25 cellular contexts compared by ENCODE assay signal in genomic region chr10:62856021-62856420, GRCh38. TPM values are rescaled to one million over a fixed set of nuclear protein-coding genes. Genes with fewer than 3 reads are reported as not detected.
DNase-seq lines count a peak whose midpoint lies in the region; ATAC-seq and TF ChIP-seq lines count a peak whose summit lies in the region.
"Had no signal": no experiment of that assay in that cellular context is flagged by ENCODE, and none has a peak within 500 bp of the region (broad histone marks: within the 10 kb centered on the region; RNA-seq: fewer than 3 reads in every experiment).

No MANE protein-coding gene starts in this region.

- no peak overlapping the region for H3K4me3 Mint-ChIP-seq in CD4-positive, alpha-beta T cell
- H3K4me3 Mint-ChIP-seq in activated CD4-positive, alpha-beta memory T cell treated with anti-CD3 and anti-CD28 coated beads for 36 hours = no peak overlapping the region
- no peak overlapping the region for H3K4me3 Mint-ChIP-seq in central memory CD8-positive, alpha-beta T cell
- no peak overlapping the region for H3K4me3 Mint-ChIP-seq in Calu3 (ENCODE audit: low read depth, unreplicated experiment)
- H3K4me3 Mint-ChIP-seq: HFFc6, neural crest cell, WTC11 had no signal

- no peaks in the 10 kb centered on the region for H3K36me3 ChIP-seq in WERI-Rb-1
- H3K36me3 ChIP-seq: cardiac muscle cell, MG63, spleen had no signal

- TF ChIP-seq CTCF in CD4-positive, alpha-beta T cell (IDR thresholded peaks at IDR 0.05) = no peak
- TF ChIP-seq CTCF in Calu3 (IDR thresholded peaks at IDR 0.05; ENCODE audit: unreplicated experiment) (no peak), WERI-Rb-1 (IDR thresholded peaks at IDR 0.05; ENCODE audit: low read depth, low read length) (no peak)

- peaks cover 4% of the 10 kb centered on the region for H3K27me3 ChIP-seq in CD4-positive, alpha-beta T cell (ENCODE audit: control insufficient read depth, insufficient read depth, low read length)
- H3K27me3 ChIP-seq in WERI-Rb-1 (ENCODE audit: insufficient read depth, low read depth, severe bottlenecking) = peaks cover 80% of the 10 kb centered on the region
- H3K27me3 ChIP-seq: MG63, spleen had no signal

- peak; percentile 15 for DNase-seq in CD1c-positive myeloid dendritic cell (ENCODE audit: extremely low spot score)
- no peak for DNase-seq in CD4-positive, alpha-beta T cell
- no peak for DNase-seq in activated CD4-positive, alpha-beta memory T cell treated with anti-CD3 and anti-CD28 coated beads for 36 hours
- no peak for DNase-seq in central memory CD8-positive, alpha-beta T cell (ENCODE audit: low spot score in 2 of 2)
- no peak for DNase-seq in Calu3
- DNase-seq in WERI-Rb-1 = no peak
- DNase-seq: activated gamma-delta T cell treated with Interleukin-2 at 50 U/mL for 16 hours; anterior cingulate cortex; HFFc6; MG63; mucosa of descending colon; NCI-H1417; NCI-H2081 treated with DMSO at 0.1 percent for 48 hours; NCI-H774; right cardiac atrium; spleen; stimulated activated CD4-positive, alpha-beta T cell treated with anti-CD3 and anti-CD28 coated beads, Interleukin-4, amount 100 ng/mL, for 24 hours; stimulated activated naive CD4-positive, alpha-beta T cell; T1000 had no signal

- H3K27ac Mint-ChIP-seq in CD4-positive, alpha-beta T cell = no peak overlapping the region
- H3K27ac Mint-ChIP-seq in activated CD4-positive, alpha-beta memory T cell treated with anti-CD3 and anti-CD28 coated beads for 36 hours = peak overlapping the region; percentile 49
- peak overlapping the region; percentile 9 for H3K27ac Mint-ChIP-seq in central memory CD8-positive, alpha-beta T cell (ENCODE audit: low read depth)
- no peak overlapping the region for H3K27ac Mint-ChIP-seq in Calu3 (ENCODE audit: unreplicated experiment)
- H3K27ac Mint-ChIP-seq: HFFc6, WTC11 had no signal

- no TSS peak for BruUV-seq in Calu3 (replicated peaks; lab: Mats Ljungman, UMichigan)

- no peaks in the 10 kb centered on the region for H3K36me3 Mint-ChIP-seq in CD4-positive, alpha-beta T cell (ENCODE audit: low read depth)
- H3K36me3 Mint-ChIP-seq in activated CD4-positive, alpha-beta memory T cell treated with anti-CD3 and anti-CD28 coated beads for 36 hours = no peaks in the 10 kb centered on the region
- H3K36me3 Mint-ChIP-seq in central memory CD8-positive, alpha-beta T cell (ENCODE audit: insufficient read depth) = peaks cover 2% of the 10 kb centered on the region
- no peaks in the 10 kb centered on the region for H3K36me3 Mint-ChIP-seq in Calu3 (ENCODE audit: insufficient read depth, unreplicated experiment)
- H3K36me3 Mint-ChIP-seq: WTC11 had no signal

- H3K4me3 ChIP-seq in WERI-Rb-1 (ENCODE audit: low read depth, low read length) = no peak overlapping the region
- H3K4me3 ChIP-seq: cardiac muscle cell, MG63, mucosa of descending colon, spleen had no signal

- no peaks in the 10 kb centered on the region for H3K9me3 ChIP-seq in CD4-positive, alpha-beta T cell (ENCODE audit: control insufficient read depth, low read length)
- H3K9me3 ChIP-seq in WERI-Rb-1 (ENCODE audit: severe bottlenecking) = no peaks in the 10 kb centered on the region
- H3K9me3 ChIP-seq: MG63, mucosa of descending colon, spleen had no signal

- POLR2A ChIA-PET in CD4-positive, alpha-beta T cell (lab: Charles Lee) = no interaction called here
- POLR2A ChIA-PET in activated CD4-positive, alpha-beta memory T cell treated with anti-CD3 and anti-CD28 coated beads for 36 hours (lab: Charles Lee) = no interaction called here

- peak; percentile 48 for ATAC-seq in CD4-positive, alpha-beta T cell (ENCODE audit: poor library complexity)
- ATAC-seq in central memory CD8-positive, alpha-beta T cell (replicated peaks; ENCODE audit: extremely low read depth, poor library complexity, severe bottlenecking) = peak; percentile 55
- no peak for ATAC-seq in HG03571 (IDR thresholded peaks at IDR 0.05; ENCODE audit: unreplicated experiment)
- ATAC-seq: mucosa of descending colon, right cardiac atrium, Right ventricle myocardium inferior, WTC11 had no signal

- no peak overlapping the region for H3K27ac ChIP-seq in CD4-positive, alpha-beta T cell (ENCODE audit: low read depth, low read length)
- no peak overlapping the region for H3K27ac ChIP-seq in WERI-Rb-1
- H3K27ac ChIP-seq: cardiac muscle cell, spleen had no signal

- H3K9me3 Mint-ChIP-seq in CD4-positive, alpha-beta T cell = no peaks in the 10 kb centered on the region
- H3K9me3 Mint-ChIP-seq in activated CD4-positive, alpha-beta memory T cell treated with anti-CD3 and anti-CD28 coated beads for 36 hours = no peaks in the 10 kb centered on the region
- H3K9me3 Mint-ChIP-seq in central memory CD8-positive, alpha-beta T cell = no peaks in the 10 kb centered on the region
- no peaks in the 10 kb centered on the region for H3K9me3 Mint-ChIP-seq in Calu3 (ENCODE audit: low read depth, unreplicated experiment)
- H3K9me3 Mint-ChIP-seq: HFFc6, WTC11 had no signal

- peaks cover 10% of the 10 kb centered on the region for H3K27me3 Mint-ChIP-seq in CD4-positive, alpha-beta T cell
- peaks cover 4% of the 10 kb centered on the region for H3K27me3 Mint-ChIP-seq in activated CD4-positive, alpha-beta memory T cell treated with anti-CD3 and anti-CD28 coated beads for 36 hours
- no peaks in the 10 kb centered on the region for H3K27me3 Mint-ChIP-seq in central memory CD8-positive, alpha-beta T cell
- H3K27me3 Mint-ChIP-seq in Calu3 (ENCODE audit: unreplicated experiment) = no peaks in the 10 kb centered on the region

- CTCF ChIA-PET in CD4-positive, alpha-beta T cell (lab: Charles Lee) = no interaction called here
- CTCF ChIA-PET in activated CD4-positive, alpha-beta memory T cell treated with anti-CD3 and anti-CD28 coated beads for 36 hours (lab: Charles Lee) = no interaction called here
- CTCF ChIA-PET in Calu3 (lab: Charles Lee) = no interaction called here

- intact Hi-C loops in CD4-positive, alpha-beta T cell (cut with DNase I, micrococcal nuclease) = no loop called here
- intact Hi-C loops in activated CD4-positive, alpha-beta memory T cell treated with anti-CD3 and anti-CD28 coated beads for 36 hours (cut with micrococcal nuclease) = loop anchor here (1.0 to 10.0 kb wide), 13 partner anchors 14 to 849 kb away; partner anchors contain the start of genes EGR2 and NRBF2
- intact Hi-C loops in Calu3 (cut with micrococcal nuclease; ENCODE audit: unreplicated experiment) = no loop called here

- peaks cover 18% of the 10 kb centered on the region for H3K4me1 Mint-ChIP-seq in CD4-positive, alpha-beta T cell (ENCODE audit: low read depth)
- peaks cover 65% of the 10 kb centered on the region for H3K4me1 Mint-ChIP-seq in activated CD4-positive, alpha-beta memory T cell treated with anti-CD3 and anti-CD28 coated beads for 36 hours (ENCODE audit: low read depth)
- H3K4me1 Mint-ChIP-seq in central memory CD8-positive, alpha-beta T cell = peaks cover 62% of the 10 kb centered on the region
- no peaks in the 10 kb centered on the region for H3K4me1 Mint-ChIP-seq in Calu3 (ENCODE audit: low read depth, unreplicated experiment)

RNA-seq across cellular contexts. Expression of gene EGR2, which starts 39.9 kb away (rescaled TPM):
- 1 to 10 TPM; 3.2 to 5.4 TPM for total RNA-seq in CD4-positive, alpha-beta T cell
- total RNA-seq in activated CD4-positive, alpha-beta memory T cell treated with anti-CD3 and anti-CD28 coated beads for 36 hours = 10 to 100 TPM; 66.9 to 68.2 TPM
- total RNA-seq in Calu3 (2022) = 0.68 and 1.1 TPM in 2 replicates
- total RNA-seq: G401 had no signal

RNA-seq across cellular contexts. Expression of gene ADO, which starts 51.5 kb away (rescaled TPM):
- total RNA-seq in CD4-positive, alpha-beta T cell = 10 to 100 TPM; 14.3 to 15.9 TPM
- 10 to 100 TPM; 26.7 to 27.1 TPM for total RNA-seq in activated CD4-positive, alpha-beta memory T cell treated with anti-CD3 and anti-CD28 coated beads for 36 hours
- total RNA-seq in Calu3 (2022) = 32.3 and 35.0 TPM in 2 replicates

Comparison
In these comparisons a context has a peak if more than half of its experiments do, and no peak if none do; other contexts are left out.
1. H3K27ac Mint-ChIP-seq: peak in activated CD4-positive, alpha-beta memory T cell treated with anti-CD3 and anti-CD28 coated beads for 36 hours (single experiment) and central memory CD8-positive, alpha-beta T cell (single experiment); none in CD4-positive, alpha-beta T cell (single experiment) and Calu3 (single experiment).
2. RNA of gene EGR2, which starts 39.9 kb away (total RNA-seq): 66.9 to 68.2 TPM in activated CD4-positive, alpha-beta memory T cell treated with anti-CD3 and anti-CD28 coated beads for 36 hours; 3.2 to 5.4 TPM in CD4-positive, alpha-beta T cell and 0.68 to 1.1 TPM in Calu3; every median in the first group is over 10 times any median in the second.